Comparison of ENCODE assay signal across 8 cellular contexts in the genomic region with DNA sequence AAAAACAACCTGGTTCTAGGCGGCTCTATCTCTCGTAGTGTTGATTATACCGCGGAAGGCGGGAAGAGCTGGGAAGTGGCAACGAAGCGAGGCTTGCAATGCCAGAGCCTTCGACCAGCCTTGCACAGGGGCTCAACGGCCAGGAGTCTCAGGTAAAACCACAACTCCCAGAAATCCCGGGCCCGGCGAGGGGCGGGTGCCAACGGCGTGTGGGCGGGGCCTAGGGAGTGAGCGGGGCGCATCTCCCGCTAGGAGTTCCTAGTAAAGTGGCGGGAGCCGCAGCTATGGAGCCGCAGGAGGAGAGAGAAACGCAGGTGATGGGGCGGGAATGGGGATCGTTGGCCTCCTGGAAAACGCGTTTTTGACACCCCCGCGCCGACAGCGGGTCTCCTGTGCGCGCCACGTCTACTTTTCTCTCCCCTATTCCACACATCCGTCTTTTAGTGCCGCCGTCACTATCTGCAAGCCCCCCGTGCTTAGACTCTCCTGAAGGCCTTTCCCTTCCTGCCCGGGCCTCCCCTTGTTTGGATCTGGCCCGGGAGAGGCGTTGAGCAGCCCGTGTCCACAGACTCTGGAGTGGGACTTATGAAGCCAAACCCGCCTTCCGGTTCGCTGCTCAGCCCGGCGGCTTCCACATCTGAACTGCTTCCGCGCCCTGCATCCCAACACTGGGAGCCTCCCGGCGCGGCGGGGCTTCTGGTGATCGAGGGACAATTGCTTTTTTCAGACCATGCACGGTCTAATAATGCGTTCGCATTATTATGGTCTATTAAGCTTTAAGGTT. TPM values are rescaled to one million over a fixed set of nuclear protein-coding genes. Genes with fewer than 3 reads are reported as not detected.
DNase-seq lines count a peak whose midpoint lies in the region; ATAC-seq lines count a peak whose summit lies in the region.

A gene with protein sequence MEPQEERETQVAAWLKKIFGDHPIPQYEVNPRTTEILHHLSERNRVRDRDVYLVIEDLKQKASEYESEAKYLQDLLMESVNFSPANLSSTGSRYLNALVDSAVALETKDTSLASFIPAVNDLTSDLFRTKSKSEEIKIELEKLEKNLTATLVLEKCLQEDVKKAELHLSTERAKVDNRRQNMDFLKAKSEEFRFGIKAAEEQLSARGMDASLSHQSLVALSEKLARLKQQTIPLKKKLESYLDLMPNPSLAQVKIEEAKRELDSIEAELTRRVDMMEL (plus strand): TSS at position 258 of the 784 bp plus-strand sequence. CDS start 27 bp downstream, at position 285.

- no peaks in the 10 kb centered on the region for H3K9me3 Mint-ChIP-seq in effector memory CD8-positive, alpha-beta T cell

- peaks cover 16 to 20% of the 10 kb centered on the region in 2 donors for H3K4me1 Mint-ChIP-seq in effector memory CD8-positive, alpha-beta T cell (ENCODE audit: low read depth in 2 of 2)

- peak; percentile 66 for DNase-seq in CMK (ENCODE audit: low read depth)
- peak; percentile 90 for DNase-seq in HT1080 (ENCODE audit: low read depth)
- DNase-seq in NOMO-1 treated with dmso at 0.1 percent for 144 hours (lab: John Stamatoyannopoulos, UW; ENCODE audit: unreplicated experiment), result peak; percentile 53
- peak; percentile 68 to 70 for DNase-seq in activated CD8-positive, alpha-beta memory T cell treated with anti-CD3 and anti-CD28 coated beads for 4 hours (ENCODE audit: low read depth in 2 of 2)
- peak; percentile 63 to 66 (median 65) for DNase-seq in effector memory CD8-positive, alpha-beta T cell
- DNase-seq in medulla oblongata (ENCODE audit: extremely low spot score), result peak; percentile 94
- peak; percentile 72 to 88 (median 72) for DNase-seq in stimulated activated CD4-positive, alpha-beta T cell treated with anti-CD3 and anti-CD28 coated beads, TNF-alpha, amount 100 ng/mL, for 48 hours (ENCODE audit: low read depth in 3 of 3)

- no peaks in the 10 kb centered on the region for H3K27me3 Mint-ChIP-seq in effector memory CD8-positive, alpha-beta T cell

- peak within 1 kb of the TSS; percentile 98 to 99 for H3K4me3 Mint-ChIP-seq in effector memory CD8-positive, alpha-beta T cell

- ATAC-seq in GM19468 (IDR thresholded peaks at IDR 0.05; ENCODE audit: extremely low read depth, unreplicated experiment), result peak; percentile 60
- peak; percentile 96 for ATAC-seq in effector memory CD8-positive, alpha-beta T cell (replicated peaks)

- peaks cover 5% of the 10 kb centered on the region for H3K36me3 Mint-ChIP-seq in effector memory CD8-positive, alpha-beta T cell (ENCODE audit: insufficient read depth)

- peak within 1 kb of the TSS; percentile 91 to 94 for H3K27ac Mint-ChIP-seq in effector memory CD8-positive, alpha-beta T cell

RNA-seq across cellular contexts. Expression of the gene that starts here (rescaled TPM):
- total RNA-seq in HT1080 (2014; rRNA removed; shearing (Covaris generic)), result 51.9 and 54.2 TPM in 2 replicates
- polyA plus RNA-seq in HT1080 (2015; cell fraction: cytosol; rRNA removed), result 38.2 and 51.7 TPM in 2 replicates
- 25.0 and 27.3 TPM in 2 replicates for polyA plus RNA-seq in HT1080 (2015; cell fraction: nucleus; rRNA removed)

Comparison
In these comparisons a context has a peak if more than half of its experiments do, and no peak if none do; other contexts are left out.
1. Peak in every context shown above with its lines: DNase-seq and ATAC-seq.